30 cellular contexts compared by ENCODE assay signal in the genomic region with DNA sequence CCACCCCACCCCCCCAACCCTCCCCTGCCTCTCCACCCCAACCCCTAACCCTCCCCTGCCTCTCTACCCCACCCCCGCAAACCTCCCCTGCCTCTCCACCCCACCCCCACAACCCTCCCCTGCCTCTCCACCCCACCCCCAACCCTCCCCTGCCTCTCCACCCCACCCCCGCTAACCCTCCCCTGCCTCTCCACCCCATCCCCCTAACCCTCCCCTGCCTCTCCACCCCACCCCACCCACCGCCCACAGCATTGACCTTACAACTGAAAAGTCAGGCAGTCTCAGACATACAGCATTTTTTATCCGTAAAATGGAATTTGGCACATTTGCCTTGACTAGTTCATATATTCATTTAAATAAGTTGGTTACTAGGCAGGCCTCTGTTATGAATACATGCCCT.
"Had no signal": no experiment of that assay in that cellular context is flagged by ENCODE, and none has a peak within 500 bp of the region (broad histone marks: within the 10 kb centered on the region; RNA-seq: fewer than 3 reads in every experiment).

No MANE protein-coding gene starts in this region.

- H2AFZ ChIP-seq: hepatocyte had no signal

- H3K27me3 ChIP-seq: hepatocyte, left lung, pancreas, sigmoid colon, spleen, testis, thyroid gland, transverse colon, upper lobe of left lung, vagina had no signal

- H3K27me3 Mint-ChIP-seq: naive thymus-derived CD8-positive, alpha-beta T cell; stimulated activated naive CD8-positive, alpha-beta T cell treated with anti-CD3 and anti-CD28 coated beads, Interleukin-15, amount 100 ng/mL, for 72 hours had no signal

- DNase-seq: immature natural killer cell; kidney; left colon; left lung; lower lobe of right lung; mammary epithelial cell; mesenchymal stem cell; nucleus accumbens; pancreas; posterior cingulate gyrus; retina; right cardiac atrium; sigmoid colon; small intestine; spleen; stimulated activated CD4-positive, alpha-beta T cell treated with anti-CD3 and anti-CD28 coated beads, Interleukin-4, amount 100 ng/mL, for 24 hours; stimulated activated naive CD4-positive, alpha-beta T cell; stimulated activated naive CD8-positive, alpha-beta T cell treated with anti-CD3 and anti-CD28 coated beads, Interleukin-15, amount 100 ng/mL, for 72 hours; testis; thyroid gland; transverse colon; upper lobe of left lung had no signal

- H3K36me3 Mint-ChIP-seq: immature natural killer cell; naive thymus-derived CD8-positive, alpha-beta T cell; stimulated activated effector memory CD8-positive, alpha-beta T cell treated with anti-CD3 and anti-CD28 coated beads, Interleukin-12 subunit alpha, Interleukin-12 subunit beta, amount 100 ng/mL, for 72 hours had no signal

- H3K4me2 ChIP-seq: hepatocyte had no signal

- H3K4me1 ChIP-seq: pancreas, prostate gland, testis, thyroid gland, vagina had no signal

- H3K79me2 ChIP-seq: hepatocyte had no signal

- H3K4me1 Mint-ChIP-seq: immature natural killer cell; neural crest cell; stimulated activated effector memory CD8-positive, alpha-beta T cell treated with anti-CD3 and anti-CD28 coated beads, Interleukin-12 subunit alpha, Interleukin-12 subunit beta, amount 100 ng/mL, for 72 hours had no signal

- H3K27ac ChIP-seq: hepatocyte, left lung, lower lobe of right lung, pancreas, prostate gland, sigmoid colon, spleen, testis, thyroid gland, transverse colon, upper lobe of left lung, vagina had no signal

- H3K4me3 Mint-ChIP-seq: immature natural killer cell; naive thymus-derived CD8-positive, alpha-beta T cell; nephron; neural crest cell; stimulated activated effector memory CD8-positive, alpha-beta T cell treated with anti-CD3 and anti-CD28 coated beads, Interleukin-12 subunit alpha, Interleukin-12 subunit beta, amount 100 ng/mL, for 72 hours; stimulated activated naive CD8-positive, alpha-beta T cell treated with anti-CD3 and anti-CD28 coated beads, Interleukin-15, amount 100 ng/mL, for 72 hours had no signal

- H3K9me3 Mint-ChIP-seq: immature natural killer cell; naive thymus-derived CD8-positive, alpha-beta T cell; nephron; neural crest cell; stimulated activated effector memory CD8-positive, alpha-beta T cell treated with anti-CD3 and anti-CD28 coated beads, Interleukin-12 subunit alpha, Interleukin-12 subunit beta, amount 100 ng/mL, for 72 hours; stimulated activated naive CD8-positive, alpha-beta T cell treated with anti-CD3 and anti-CD28 coated beads, Interleukin-15, amount 100 ng/mL, for 72 hours had no signal

- ATAC-seq: left colon; left lung; lower lobe of right lung; pancreas; right cardiac atrium; stimulated activated effector memory CD8-positive, alpha-beta T cell treated with anti-CD3 and anti-CD28 coated beads, Interleukin-12 subunit alpha, Interleukin-12 subunit beta, amount 100 ng/mL, for 72 hours; stimulated activated naive CD8-positive, alpha-beta T cell treated with anti-CD3 and anti-CD28 coated beads, Interleukin-15, amount 100 ng/mL, for 72 hours had no signal

- H3K36me3 ChIP-seq: left lung, lower lobe of right lung, pancreas, prostate gland, sigmoid colon, spleen, thyroid gland, transverse colon, upper lobe of left lung, vagina had no signal

- FAIRE-seq: islet of Langerhans, kidney, pancreas, small intestine had no signal

- H3K27ac Mint-ChIP-seq: immature natural killer cell; nephron; stimulated activated effector memory CD8-positive, alpha-beta T cell treated with anti-CD3 and anti-CD28 coated beads, Interleukin-12 subunit alpha, Interleukin-12 subunit beta, amount 100 ng/mL, for 72 hours; stimulated activated naive CD8-positive, alpha-beta T cell treated with anti-CD3 and anti-CD28 coated beads, Interleukin-15, amount 100 ng/mL, for 72 hours had no signal

- H3K4me3 ChIP-seq: hepatocyte, left lung, lower lobe of right lung, pancreas, prostate gland, sigmoid colon, spleen, testis, thyroid gland, transverse colon, upper lobe of left lung, vagina had no signal

- H3K9me3 ChIP-seq: left lung, lower lobe of right lung, pancreas, prostate gland, sigmoid colon, spleen, testis, thyroid gland, transverse colon, upper lobe of left lung, vagina had no signal
